In the genomic region with DNA sequence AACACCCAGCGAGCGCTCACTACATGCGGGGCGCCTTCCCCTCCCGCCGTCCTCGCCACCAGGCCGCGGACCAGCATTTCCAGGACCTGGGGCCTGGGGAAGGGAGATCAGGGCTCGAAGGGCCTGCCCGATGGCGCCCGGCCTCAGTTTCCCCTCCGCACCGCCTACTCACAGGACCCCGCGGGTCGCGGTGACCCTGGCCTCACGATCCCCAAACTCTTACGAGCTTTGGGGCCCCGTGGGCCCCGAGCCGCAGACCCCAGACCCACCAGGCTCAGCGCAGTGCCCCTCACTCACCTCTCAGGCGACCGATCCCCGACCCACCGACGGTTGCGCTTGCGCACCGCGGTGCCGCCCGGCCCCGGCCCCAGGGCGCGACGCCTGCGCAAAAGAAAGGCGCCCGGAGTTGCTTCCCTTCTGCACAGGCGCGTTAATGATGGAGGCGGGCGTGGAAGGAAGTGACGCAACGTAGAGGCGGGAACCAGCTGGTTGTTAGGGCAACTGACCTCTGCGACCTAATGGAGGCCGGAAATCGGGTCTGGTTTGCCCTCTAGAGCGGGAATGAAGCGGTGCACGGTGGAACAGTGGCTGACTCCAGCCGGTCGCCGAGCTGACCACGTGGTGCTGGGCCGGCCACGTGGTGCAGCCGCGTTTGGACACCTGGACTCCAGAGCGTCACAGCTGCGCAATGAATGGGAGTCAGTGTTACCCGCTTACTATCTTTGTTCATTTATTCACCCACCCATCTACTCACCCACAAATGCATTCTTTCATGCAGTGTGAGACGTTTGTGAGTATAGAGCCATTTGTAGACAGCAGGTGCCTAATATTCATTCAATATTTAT, we compare ENCODE assay signal across 1 cellular context.
TF ChIP-seq lines count a peak whose summit lies in the region.

A gene with protein sequence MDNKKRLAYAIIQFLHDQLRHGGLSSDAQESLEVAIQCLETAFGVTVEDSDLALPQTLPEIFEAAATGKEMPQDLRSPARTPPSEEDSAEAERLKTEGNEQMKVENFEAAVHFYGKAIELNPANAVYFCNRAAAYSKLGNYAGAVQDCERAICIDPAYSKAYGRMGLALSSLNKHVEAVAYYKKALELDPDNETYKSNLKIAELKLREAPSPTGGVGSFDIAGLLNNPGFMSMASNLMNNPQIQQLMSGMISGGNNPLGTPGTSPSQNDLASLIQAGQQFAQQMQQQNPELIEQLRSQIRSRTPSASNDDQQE (minus strand): TSS at position 338 of the 845 bp plus-strand sequence. CDS start 14,205 bp downstream, outside the sequence.

TF ChIP-seq in GM12878, 131 proteins besides CTCF, POLR2A, EP300 and RAD21 (continued from another document):
- TF ChIP-seq, protein P1, sequence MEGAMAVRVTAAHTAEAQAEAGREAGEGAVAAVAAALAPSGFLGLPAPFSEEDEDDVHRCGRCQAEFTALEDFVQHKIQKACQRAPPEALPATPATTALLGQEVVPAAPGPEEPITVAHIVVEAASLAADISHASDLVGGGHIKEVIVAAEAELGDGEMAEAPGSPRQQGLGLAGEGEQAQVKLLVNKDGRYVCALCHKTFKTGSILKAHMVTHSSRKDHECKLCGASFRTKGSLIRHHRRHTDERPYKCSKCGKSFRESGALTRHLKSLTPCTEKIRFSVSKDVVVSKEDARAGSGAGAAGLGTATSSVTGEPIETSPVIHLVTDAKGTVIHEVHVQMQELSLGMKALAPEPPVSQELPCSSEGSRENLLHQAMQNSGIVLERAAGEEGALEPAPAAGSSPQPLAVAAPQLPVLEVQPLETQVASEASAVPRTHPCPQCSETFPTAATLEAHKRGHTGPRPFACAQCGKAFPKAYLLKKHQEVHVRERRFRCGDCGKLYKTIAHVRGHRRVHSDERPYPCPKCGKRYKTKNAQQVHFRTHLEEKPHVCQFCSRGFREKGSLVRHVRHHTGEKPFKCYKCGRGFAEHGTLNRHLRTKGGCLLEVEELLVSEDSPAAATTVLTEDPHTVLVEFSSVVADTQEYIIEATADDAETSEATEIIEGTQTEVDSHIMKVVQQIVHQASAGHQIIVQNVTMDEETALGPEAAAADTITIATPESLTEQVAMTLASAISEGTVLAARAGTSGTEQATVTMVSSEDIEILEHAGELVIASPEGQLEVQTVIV (IDR thresholded peaks at IDR 0.05; ENCODE audit: borderline replicate concordance, partially characterized antibody): peak; percentile 51
- TF ChIP-seq RUNX3 (IDR thresholded peaks at IDR 0.05; ENCODE audit: low read length): peak; percentile 28
- no peak for TF ChIP-seq ATF2 (IDR thresholded peaks at IDR 0.05; ENCODE audit: low read length)
- TF ChIP-seq NRF1 (conservative IDR thresholded peaks at IDR 0.05; ENCODE audit: low read depth, low read length): peak; percentile 94
- peak; percentile 11; the same call in 1 of the 2 replicates for TF ChIP-seq TAF1 (IDR thresholded peaks at IDR 0.05; ENCODE audit: borderline replicate concordance, low read depth, low read length)
- 0 out of 2 replicates have a peak, but pooled peaks have one; percentile 48 for TF ChIP-seq CHD1 (IDR thresholded peaks at IDR 0.05; ENCODE audit: low read depth, low read length)
- TF ChIP-seq, protein P2, sequence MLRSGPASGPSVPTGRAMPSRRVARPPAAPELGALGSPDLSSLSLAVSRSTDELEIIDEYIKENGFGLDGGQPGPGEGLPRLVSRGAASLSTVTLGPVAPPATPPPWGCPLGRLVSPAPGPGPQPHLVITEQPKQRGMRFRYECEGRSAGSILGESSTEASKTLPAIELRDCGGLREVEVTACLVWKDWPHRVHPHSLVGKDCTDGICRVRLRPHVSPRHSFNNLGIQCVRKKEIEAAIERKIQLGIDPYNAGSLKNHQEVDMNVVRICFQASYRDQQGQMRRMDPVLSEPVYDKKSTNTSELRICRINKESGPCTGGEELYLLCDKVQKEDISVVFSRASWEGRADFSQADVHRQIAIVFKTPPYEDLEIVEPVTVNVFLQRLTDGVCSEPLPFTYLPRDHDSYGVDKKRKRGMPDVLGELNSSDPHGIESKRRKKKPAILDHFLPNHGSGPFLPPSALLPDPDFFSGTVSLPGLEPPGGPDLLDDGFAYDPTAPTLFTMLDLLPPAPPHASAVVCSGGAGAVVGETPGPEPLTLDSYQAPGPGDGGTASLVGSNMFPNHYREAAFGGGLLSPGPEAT (IDR thresholded peaks at IDR 0.05; ENCODE audit: low read depth): no peak
- peak; percentile 94 for TF ChIP-seq TCF12 (IDR thresholded peaks at IDR 0.05; ENCODE audit: low read depth, low read length)
- no peak for TF ChIP-seq NFXL1 (IDR thresholded peaks at IDR 0.05; ENCODE audit: borderline replicate concordance)
- TF ChIP-seq E2F8 (IDR thresholded peaks at IDR 0.05; ENCODE audit: low read depth, partially characterized antibody): peak; percentile 72
- peak; percentile 72 for TF ChIP-seq KLF5 (IDR thresholded peaks at IDR 0.05; ENCODE audit: partially characterized antibody)
- TF ChIP-seq BMI1 (IDR thresholded peaks at IDR 0.05; ENCODE audit: borderline replicate concordance): peak; percentile 98
- TF ChIP-seq IKZF2 (IDR thresholded peaks at IDR 0.05): no peak
- 0 out of 2 replicates have a peak, but pooled peaks have one; percentile 34 for TF ChIP-seq RCOR1 (conservative IDR thresholded peaks at IDR 0.05; ENCODE audit: low read depth, low read length)
- TF ChIP-seq EZH2 (IDR thresholded peaks at IDR 0.05; ENCODE audit: borderline replicate concordance, control insufficient read depth, low read depth, low read length): no peak
- peak; percentile 97 for TF ChIP-seq TCF3 (IDR thresholded peaks at IDR 0.05; ENCODE audit: borderline replicate concordance, insufficient read depth, low read depth, low read length)
- TF ChIP-seq CREM (IDR thresholded peaks at IDR 0.05; ENCODE audit: low read depth): peak; percentile 98
- TF ChIP-seq YY1 (IDR thresholded peaks at IDR 0.05; ENCODE audit: low read depth, low read length): peak; percentile 95
- peak; percentile 49; the same call in 1 of the 2 replicates for TF ChIP-seq PML (IDR thresholded peaks at IDR 0.05; ENCODE audit: low read length)
- peak; percentile 62; the same call in 1 of the 2 replicates for TF ChIP-seq POLR2AphosphoS2 (IDR thresholded peaks at IDR 0.05; ENCODE audit: low read depth, low read length)
- TF ChIP-seq RFX5 (IDR thresholded peaks at IDR 0.05; ENCODE audit: low read depth, low read length): peak; percentile 68; the same call in 1 of the 2 replicates
